In genomic region chr12:76944892-76945291, GRCh38 we compare ENCODE assay signal across 24 cellular contexts.
"Had no signal": no experiment of that assay in that cellular context is flagged by ENCODE, and none has a peak within 500 bp of the region (broad histone marks: within the 10 kb centered on the region; RNA-seq: fewer than 3 reads in every experiment).

No MANE protein-coding gene starts in this region.

- H3K9me3 ChIP-seq: neutrophil, pancreas, psoas muscle, right lobe of liver, sigmoid colon, stomach, thoracic aorta, thyroid gland, tibial nerve, upper lobe of left lung, vagina had no signal

- FAIRE-seq: urothelium cell line had no signal

- H3K27me3 ChIP-seq: neutrophil, pancreas, right lobe of liver, sigmoid colon, stomach, thyroid gland, tibial nerve, upper lobe of left lung, vagina had no signal

- H3K27ac ChIP-seq: neutrophil, pancreas, psoas muscle, right lobe of liver, sigmoid colon, stomach, thoracic aorta, thyroid gland, tibial nerve, upper lobe of left lung, vagina had no signal

- H3K4me3 ChIP-seq: pancreas, psoas muscle, right lobe of liver, sigmoid colon, stomach, thoracic aorta, thyroid gland, tibial nerve, upper lobe of left lung, vagina had no signal

- H3K36me3 ChIP-seq: neutrophil, pancreas, right lobe of liver, sigmoid colon, stomach, thoracic aorta, thyroid gland, tibial nerve, upper lobe of left lung, vagina had no signal

- ATAC-seq: naive thymus-derived CD8-positive, alpha-beta T cell; pancreas; psoas muscle; right cardiac atrium; right lobe of liver; stimulated activated effector memory CD8-positive, alpha-beta T cell treated with anti-CD3 and anti-CD28 coated beads, Interleukin-12 subunit alpha, Interleukin-12 subunit beta, amount 100 ng/mL, for 72 hours; stimulated activated naive B cell treated with anti-CD40 and anti-IgM and Interleukin-4, amounts not matched to agents 10 μg/mL and 1 μg/mL and 100 μg/mL, for 72 hours had no signal

- DNase-seq: naive thymus-derived CD8-positive, alpha-beta T cell; nephron progenitor cell; nucleus accumbens; pancreas; psoas muscle; right cardiac atrium; right lobe of liver; sigmoid colon; small intestine; stimulated activated CD4-positive, alpha-beta T cell treated with anti-CD3 and anti-CD28 coated beads, Interleukin-15, amount 100 ng/mL, for 24 hours; stimulated activated CD4-positive, alpha-beta T cell treated with anti-CD3 and anti-CD28 coated beads, Interleukin-2, amount 100 ng/mL, for 24 hours; stimulated activated CD4-positive, alpha-beta T cell treated with anti-CD3 and anti-CD28 coated beads, Interleukin-2, amount 100 ng/mL, for 48 hours; stimulated activated CD4-positive, alpha-beta T cell treated with anti-CD3 and anti-CD28 coated beads, Interleukin-4, amount 100 ng/mL, for 24 hours; stimulated activated naive B cell treated with anti-CD40 and anti-IgM and Interleukin-4, amounts not matched to agents 10 μg/mL and 1 μg/mL and 100 μg/mL, for 72 hours; stimulated activated naive CD4-positive, alpha-beta T cell treated with Interleukin-2 at 50 U/mL for 16 hours; stomach; thyroid gland; upper lobe of left lung had no signal

- H3K4me1 ChIP-seq: pancreas, psoas muscle, right lobe of liver, sigmoid colon, stomach, thyroid gland, upper lobe of left lung had no signal
